Comparison of ENCODE assay signal across 26 cellular contexts in the genomic region with DNA sequence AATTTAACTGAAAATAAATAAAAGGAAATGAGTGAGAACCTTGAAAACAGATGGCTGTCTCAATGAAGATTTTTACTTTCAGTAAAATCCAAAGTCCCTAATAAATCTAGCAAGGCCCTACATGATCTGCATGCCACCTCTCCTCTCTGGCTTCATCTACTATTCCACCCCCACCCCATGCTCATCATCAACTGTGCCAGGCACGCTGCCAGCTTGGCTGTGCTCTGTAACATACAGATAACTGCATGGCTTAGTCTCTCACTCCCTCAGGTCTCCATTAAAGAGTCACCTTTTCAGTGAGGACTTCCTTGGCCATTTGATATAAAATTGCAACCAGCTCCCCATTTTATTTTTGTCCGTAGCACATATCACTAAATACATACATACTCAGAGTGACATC. TPM values are rescaled to one million over a fixed set of nuclear protein-coding genes. Genes with fewer than 3 reads are reported as not detected.
"Had no signal": no experiment of that assay in that cellular context is flagged by ENCODE, and none has a peak within 500 bp of the region (broad histone marks: within the 10 kb centered on the region; RNA-seq: fewer than 3 reads in every experiment).

No MANE protein-coding gene starts in this region.

- H3K4me3 ChIP-seq: PC-9, SK-N-MC had no signal

- DNase-seq: activated CD4-positive, alpha-beta T cell treated with anti-CD3 and anti-CD28 coated beads for 4 hours; activated CD4-positive, alpha-beta T cell treated with anti-CD3 and anti-CD28 coated beads, Interleukin-2, amount 50 U/mL, for 4 hours; activated CD8-positive, alpha-beta T cell treated with anti-CD3 and anti-CD28 coated beads, Interleukin-2, amount 10 ng/mL, durations not matched to agents 7 days and 5 days; activated gamma-delta T cell; activated naive CD4-positive, alpha-beta T cell treated with anti-CD3 and anti-CD28 coated beads for 36 hours; activated T-cell treated with anti-CD3 and anti-CD28 coated beads, Interleukin-2, amount 50 U/mL, for 48 hours; amygdala; NCI-H1092 treated with DMSO at 0.1 percent for 48 hours; NCI-H1417 treated with DMSO at 0.1 percent for 48 hours; NCI-H1694; NCI-H2029 treated with DMSO at 0.1 percent for 48 hours; NCI-H345; NCI-H510A; NCI-H526 treated with DMSO at 0.1 percent for 48 hours; PC-9; T-cell; T-helper 2 cell; T1000 had no signal

- H3K4me3 Mint-ChIP-seq: activated CD8-positive, alpha-beta T cell treated with anti-CD3 and anti-CD28 coated beads, Interleukin-2, amount 10 ng/mL, durations not matched to agents 7 days and 5 days; activated naive CD4-positive, alpha-beta T cell treated with anti-CD3 and anti-CD28 coated beads for 36 hours; activated naive CD8-positive, alpha-beta T cell; activated T-helper 17 cell treated with anti-CD3 and anti-CD28 coated beads, Interleukin-2, amount 50 U/mL, for 72 hours; brain; T-cell had no signal

- H3K27ac Mint-ChIP-seq: activated CD8-positive, alpha-beta T cell treated with anti-CD3 and anti-CD28 coated beads, Interleukin-2, amount 10 ng/mL, durations not matched to agents 7 days and 5 days; activated naive CD4-positive, alpha-beta T cell treated with anti-CD3 and anti-CD28 coated beads for 36 hours; activated naive CD8-positive, alpha-beta T cell; activated T-helper 17 cell treated with anti-CD3 and anti-CD28 coated beads, Interleukin-2, amount 50 U/mL, for 72 hours; brain; T-cell had no signal

- H3K4me1 Mint-ChIP-seq: activated T-helper 17 cell treated with anti-CD3 and anti-CD28 coated beads, Interleukin-2, amount 50 U/mL, for 72 hours; brain; T-cell had no signal

- H3K36me3 Mint-ChIP-seq: activated naive CD8-positive, alpha-beta T cell; brain had no signal

- ATAC-seq: activated CD4-positive, CD25-positive, alpha-beta regulatory T cell treated with anti-CD3 and anti-CD28 coated beads, Interleukin-2, amount 50 U/mL, for 24 hours; activated CD8-positive, alpha-beta T cell treated with anti-CD3 and anti-CD28 coated beads, Interleukin-2, amount 10 ng/mL, durations not matched to agents 7 days and 5 days; activated T-helper 17 cell treated with anti-CD3 and anti-CD28 coated beads, Interleukin-2, amount 50 U/mL, for 72 hours; T-cell had no signal

- H3K27ac ChIP-seq: KMS-11, PC-9, SK-N-MC had no signal

RNA-seq across cellular contexts. Expression of a gene that starts 26.7 kb away (rescaled TPM):
- total RNA-seq: activated CD8-positive, alpha-beta T cell treated with anti-CD3 and anti-CD28 coated beads, Interleukin-2, amount 10 ng/mL, durations not matched to agents 7 days and 5 days; activated naive CD4-positive, alpha-beta T cell treated with anti-CD3 and anti-CD28 coated beads for 36 hours; activated T-helper 17 cell treated with anti-CD3 and anti-CD28 coated beads, Interleukin-2, amount 50 U/mL, for 72 hours; astrocyte; MCF 10A; PC-9; T-cell had no signal
